Comparison of ENCODE assay signal across 19 cellular contexts in the genomic region with DNA sequence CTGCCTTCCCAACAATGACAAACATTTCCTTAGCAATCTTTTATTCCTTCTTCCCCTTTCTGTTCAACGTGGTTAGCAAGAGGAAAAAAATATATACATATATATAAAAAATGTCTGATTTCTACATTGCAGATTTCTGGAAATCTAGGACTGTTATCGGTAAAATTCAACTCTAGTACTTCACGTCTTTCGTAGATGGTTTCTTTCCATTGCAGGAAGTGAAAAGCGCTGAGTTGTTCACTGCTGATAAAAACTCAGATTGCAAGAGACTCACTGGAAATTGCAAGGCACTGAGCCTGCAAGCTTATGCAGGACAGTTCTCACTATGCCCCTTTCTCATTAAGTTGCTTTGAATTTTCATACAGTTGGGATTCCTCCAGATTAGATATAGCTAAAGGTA.
"Had no signal": no experiment of that assay in that cellular context is flagged by ENCODE, and none has a peak within 500 bp of the region (broad histone marks: within the 10 kb centered on the region; RNA-seq: fewer than 3 reads in every experiment).

No MANE protein-coding gene starts in this region.

- H3K27me3 ChIP-seq: gastroesophageal sphincter, left lung, thyroid gland, vagina had no signal

- H3K4me1 ChIP-seq: gastroesophageal sphincter, thyroid gland, vagina had no signal

- H3K9me3 ChIP-seq: gastroesophageal sphincter, left lung, thyroid gland, vagina had no signal

- ATAC-seq: activated CD4-positive, alpha-beta T cell treated with anti-CD3 and anti-CD28 coated beads for 36 hours; activated naive CD4-positive, alpha-beta T cell treated with anti-CD3 and anti-CD28 coated beads, Interleukin-2, amount 50 U/mL, for 72 hours; gastroesophageal sphincter; left lung; natural killer cell; stimulated activated memory B cell treated with anti-CD40 and anti-IgM and Interleukin-4, amounts not matched to agents 10 μg/mL and 1 μg/mL and 100 μg/mL, for 72 hours had no signal

- DNase-seq: activated CD4-positive, alpha-beta memory T cell treated with anti-CD3 and anti-CD28 coated beads, Interleukin-2, amount 10 ng/mL, durations not matched to agents 7 days and 5 days; activated CD4-positive, alpha-beta T cell treated with anti-CD3 and anti-CD28 coated beads for 36 hours; activated effector memory CD4-positive, alpha-beta T cell treated with anti-CD3 and anti-CD28 coated beads, Interleukin-2, amount 50 U/mL, for 16 hours; activated T-cell treated with anti-CD3 and anti-CD28 coated beads, Interleukin-2, amount 50 U/mL, for 48 hours; cortex of kidney; effector CD8-positive, alpha-beta T cell; hippocampal formation; left lung; natural killer cell; retina; stimulated activated CD4-positive, alpha-beta T cell treated with anti-CD3 and anti-CD28 coated beads, Interleukin-2, amount 100 ng/mL, for 48 hours; T-helper 1 cell; T1000; thyroid gland had no signal

- H3K27ac Mint-ChIP-seq: activated CD4-positive, alpha-beta memory T cell treated with anti-CD3 and anti-CD28 coated beads, Interleukin-2, amount 10 ng/mL, durations not matched to agents 7 days and 5 days; activated CD4-positive, alpha-beta T cell treated with anti-CD3 and anti-CD28 coated beads for 36 hours; activated naive CD4-positive, alpha-beta T cell treated with anti-CD3 and anti-CD28 coated beads, Interleukin-2, amount 50 U/mL, for 72 hours; memory B cell; natural killer cell; stimulated activated memory B cell treated with anti-CD40 and anti-IgM and Interleukin-4, amounts not matched to agents 10 μg/mL and 1 μg/mL and 100 μg/mL, for 72 hours had no signal

- H3K4me1 Mint-ChIP-seq: activated CD4-positive, alpha-beta T cell treated with anti-CD3 and anti-CD28 coated beads for 36 hours; memory B cell; natural killer cell; stimulated activated memory B cell treated with anti-CD40 and anti-IgM and Interleukin-4, amounts not matched to agents 10 μg/mL and 1 μg/mL and 100 μg/mL, for 72 hours had no signal

- H3K4me3 Mint-ChIP-seq: activated CD4-positive, alpha-beta memory T cell treated with anti-CD3 and anti-CD28 coated beads, Interleukin-2, amount 10 ng/mL, durations not matched to agents 7 days and 5 days; activated CD4-positive, alpha-beta T cell treated with anti-CD3 and anti-CD28 coated beads for 36 hours; memory B cell; natural killer cell; stimulated activated memory B cell treated with anti-CD40 and anti-IgM and Interleukin-4, amounts not matched to agents 10 μg/mL and 1 μg/mL and 100 μg/mL, for 72 hours had no signal

- H3K9me3 Mint-ChIP-seq: activated CD4-positive, alpha-beta memory T cell treated with anti-CD3 and anti-CD28 coated beads, Interleukin-2, amount 10 ng/mL, durations not matched to agents 7 days and 5 days; activated naive CD4-positive, alpha-beta T cell treated with anti-CD3 and anti-CD28 coated beads, Interleukin-2, amount 50 U/mL, for 72 hours; memory B cell; natural killer cell; stimulated activated memory B cell treated with anti-CD40 and anti-IgM and Interleukin-4, amounts not matched to agents 10 μg/mL and 1 μg/mL and 100 μg/mL, for 72 hours had no signal

- H3K27me3 Mint-ChIP-seq: activated CD4-positive, alpha-beta memory T cell treated with anti-CD3 and anti-CD28 coated beads, Interleukin-2, amount 10 ng/mL, durations not matched to agents 7 days and 5 days; activated CD4-positive, alpha-beta T cell treated with anti-CD3 and anti-CD28 coated beads for 36 hours; memory B cell; stimulated activated memory B cell treated with anti-CD40 and anti-IgM and Interleukin-4, amounts not matched to agents 10 μg/mL and 1 μg/mL and 100 μg/mL, for 72 hours had no signal

- H3K27ac ChIP-seq: gastroesophageal sphincter, thyroid gland, vagina had no signal

- H3K4me3 ChIP-seq: gastroesophageal sphincter, left lung, thyroid gland, vagina had no signal
